Comparison of ENCODE assay signal across 19 cellular contexts in the genomic region with DNA sequence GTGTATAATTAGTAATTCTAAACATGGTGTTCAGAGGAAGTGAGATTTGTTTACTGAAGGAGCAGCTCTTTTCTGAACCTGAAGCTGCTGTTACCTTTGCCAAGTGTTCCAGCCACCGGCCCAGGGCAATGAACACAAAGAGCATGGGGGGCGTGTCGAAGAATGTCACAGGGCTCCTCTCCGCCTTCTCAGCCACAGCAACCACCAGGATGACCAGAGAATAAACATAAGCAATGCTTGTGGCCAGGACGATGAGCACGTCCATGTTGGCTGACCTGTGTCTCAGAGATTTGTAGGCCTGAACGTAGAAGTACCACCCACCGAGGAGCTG. TPM values are rescaled to one million over a fixed set of nuclear protein-coding genes. Genes with fewer than 3 reads are reported as not detected.
A peak's percentile ranks its signal among the peaks of the same experiment; 100 is the strongest.
DNase-seq lines count a peak whose midpoint lies in the region; ATAC-seq and TF ChIP-seq lines count a peak whose summit lies in the region.
"Had no signal": no experiment of that assay in that cellular context is flagged by ENCODE, and none has a peak within 500 bp of the region (broad histone marks: within the 10 kb centered on the region; RNA-seq: fewer than 3 reads in every experiment).

No MANE protein-coding gene starts in this region.

- H3K4me1 Mint-ChIP-seq in progenitor cell of endocrine pancreas (ENCODE audit: low read depth), result peaks cover 22% of the 10 kb centered on the region

- H3K4me3 ChIP-seq in Peyer's patch, result no peak overlapping the region
- H3K4me3 ChIP-seq: GM23248, heart right ventricle, psoas muscle, spleen had no signal

- H3K27me3 ChIP-seq in Peyer's patch, result no peaks in the 10 kb centered on the region
- H3K27me3 ChIP-seq: heart right ventricle, spleen had no signal

- no peaks in the 10 kb centered on the region for H3K9me3 Mint-ChIP-seq in progenitor cell of endocrine pancreas (ENCODE audit: low read depth)
- H3K9me3 Mint-ChIP-seq: activated T-cell treated with anti-CD3 and anti-CD28 coated beads, Interleukin-2, amount 50 U/mL, for 24 hours; neural crest cell had no signal

- H3K4me1 ChIP-seq in Peyer's patch, result peaks cover 0 to 53% (median 1%) of the 10 kb centered on the region in 4 donors
- H3K4me1 ChIP-seq: psoas muscle had no signal

- no peaks in the 10 kb centered on the region for H3K27me3 Mint-ChIP-seq in progenitor cell of endocrine pancreas
- H3K27me3 Mint-ChIP-seq: activated T-cell treated with anti-CD3 and anti-CD28 coated beads, Interleukin-2, amount 50 U/mL, for 24 hours had no signal

- peak overlapping the region; percentile 27 for H3K4me3 Mint-ChIP-seq in progenitor cell of endocrine pancreas (ENCODE audit: low read depth)
- H3K4me3 Mint-ChIP-seq: activated T-cell treated with anti-CD3 and anti-CD28 coated beads, Interleukin-2, amount 50 U/mL, for 24 hours; neural crest cell had no signal

- peak overlapping the region; percentile 94 for H3K27ac Mint-ChIP-seq in progenitor cell of endocrine pancreas
- H3K27ac Mint-ChIP-seq: activated T-cell treated with anti-CD3 and anti-CD28 coated beads, Interleukin-2, amount 50 U/mL, for 24 hours had no signal

- H3K36me3 Mint-ChIP-seq in progenitor cell of endocrine pancreas (ENCODE audit: insufficient read depth), result peaks cover 19% of the 10 kb centered on the region

- no peak for TF ChIP-seq POLR2A in Peyer's patch (IDR thresholded peaks at IDR 0.05)

- TF ChIP-seq CTCF in Peyer's patch (IDR thresholded peaks at IDR 0.05) (no peak), progenitor cell of endocrine pancreas (IDR thresholded peaks at IDR 0.05; ENCODE audit: unreplicated experiment) (no peak)

- no peaks in the 10 kb centered on the region for H3K9me3 ChIP-seq in Peyer's patch
- H3K9me3 ChIP-seq: heart right ventricle, psoas muscle, spleen had no signal

- H3K27ac ChIP-seq in Peyer's patch, result peak overlapping the region in 3 of 4 donors; percentile 26 to 84 (median 77)
- H3K27ac ChIP-seq: GM23248, heart right ventricle, psoas muscle, spleen had no signal

- ATAC-seq in HG03095 (IDR thresholded peaks at IDR 0.05; ENCODE audit: unreplicated experiment) (peak; percentile 28), GM18907 (IDR thresholded peaks at IDR 0.05; ENCODE audit: unreplicated experiment) (no peak)
- ATAC-seq: heart right ventricle, psoas muscle had no signal

- no peaks in the 10 kb centered on the region for H3K36me3 ChIP-seq in Peyer's patch
- H3K36me3 ChIP-seq: spleen had no signal

- DNase-seq in DMS53 (lab: John Stamatoyannopoulos, UW), result peak; percentile 64
- peak in 2 of 3 donors; percentile 74 to 82 for DNase-seq in Peyer's patch
- DNase-seq in progenitor cell of endocrine pancreas (ENCODE audit: low spot score, unreplicated experiment), result no peak
- no peak for DNase-seq in HUDEP-2 (lab: John Stamatoyannopoulos, UW; ENCODE audit: unreplicated experiment in 76 of 76)
- DNase-seq in SK-N-DZ (ENCODE audit: low spot score), result no peak
- DNase-seq: activated CD4-positive, alpha-beta T cell treated with anti-CD3 and anti-CD28 coated beads, Interleukin-2, amount 50 U/mL, for 4 hours; activated naive CD4-positive, alpha-beta T cell treated with anti-CD3 and anti-CD28 coated beads, Interleukin-2, amount 50 U/mL, for 16 hours; activated T-cell treated with anti-CD3 and anti-CD28 coated beads, Interleukin-2, amount 50 U/mL, for 24 hours; AML-193; GF-D8; GM23248; heart right ventricle; mammary epithelial cell; psoas muscle; spleen; T-helper 1 cell had no signal

RNA-seq across cellular contexts. Expression of a gene that starts 53.1 kb away (rescaled TPM):
- 10 to 100 TPM in 3 of 4 donors, 1 to 10 TPM in 1; 5.0 to 40.2 (median 33.0) TPM for total RNA-seq in Peyer's patch
- total RNA-seq in progenitor cell of endocrine pancreas, result 59.4 and 63.2 TPM in 2 replicates
- polyA plus RNA-seq in SK-N-DZ (2014; cell fraction: cytosol; rRNA removed), result 5.3 and 5.4 TPM in 2 replicates
- 10.1 and 12.9 TPM in 2 replicates for polyA plus RNA-seq in SK-N-DZ (2014; cell fraction: nucleus; rRNA removed)

RNA-seq across cellular contexts. Expression of a gene that starts 54.0 kb away (rescaled TPM):
- total RNA-seq in Peyer's patch, result 10 to 100 TPM; 18.6 to 23.1 (median 21.6) TPM
- total RNA-seq in progenitor cell of endocrine pancreas, result 39.4 and 45.1 TPM in 2 replicates
- polyA plus RNA-seq in SK-N-DZ (2014; cell fraction: cytosol; rRNA removed), result 8.3 and 14.6 TPM in 2 replicates
- 6.6 and 6.8 TPM in 2 replicates for polyA plus RNA-seq in SK-N-DZ (2014; cell fraction: nucleus; rRNA removed)

Comparison
In these comparisons a context has a peak if more than half of its experiments do, and no peak if none do; other contexts are left out.
1. DNase-seq: peak in DMS53 (single experiment) and Peyer's patch (2 of 3); none in progenitor cell of endocrine pancreas (single experiment), HUDEP-2 (0 of 76) and SK-N-DZ (single experiment).